Comparison of ENCODE assay signal across 23 cellular contexts in the genomic region with DNA sequence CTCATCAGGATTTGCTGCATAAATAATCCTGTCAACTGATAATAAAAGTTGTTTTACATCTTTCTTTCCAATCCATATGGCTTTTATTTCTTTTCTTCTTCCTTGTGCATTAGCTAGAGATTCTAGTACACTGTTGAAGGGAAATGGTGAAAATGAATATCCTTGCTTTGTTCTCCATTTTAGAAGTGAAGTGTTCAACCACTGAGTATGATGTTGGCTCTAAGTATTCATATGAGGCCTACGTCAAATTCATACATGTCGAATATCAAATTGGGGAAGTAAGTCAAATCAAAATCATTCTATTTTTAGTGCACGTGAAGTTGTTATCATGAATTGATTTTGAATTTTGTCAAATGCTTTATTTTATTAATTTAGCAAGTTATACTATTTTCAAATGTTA.
"Had no signal": no experiment of that assay in that cellular context is flagged by ENCODE, and none has a peak within 500 bp of the region (broad histone marks: within the 10 kb centered on the region; RNA-seq: fewer than 3 reads in every experiment).

No MANE protein-coding gene starts in this region.

- H3K36me3 ChIP-seq: colonic mucosa, esophagus squamous epithelium, gastroesophageal sphincter, heart left ventricle, left ventricle myocardium inferior, lower lobe of right lung had no signal

- H3K27me3 Mint-ChIP-seq: effector memory CD8-positive, alpha-beta T cell; naive thymus-derived CD8-positive, alpha-beta T cell had no signal

- H3K4me3 ChIP-seq: colonic mucosa, esophagus squamous epithelium, gastroesophageal sphincter, heart left ventricle, hepatocyte, left ventricle myocardium inferior, lower lobe of right lung had no signal

- H3K4me3 Mint-ChIP-seq: dendritic cell treated with granulocyte-macrophage colony-stimulating factor and Interleukin-4, amounts not matched to agents 40 ng/mL and 50 ng/mL, for 4 days; effector memory CD8-positive, alpha-beta T cell; endodermal cell; immature natural killer cell; naive thymus-derived CD8-positive, alpha-beta T cell had no signal

- ATAC-seq: effector memory CD8-positive, alpha-beta T cell; esophagus mucosa; gastroesophageal sphincter; heart left ventricle; left colon; lower lobe of right lung; naive thymus-derived CD8-positive, alpha-beta T cell had no signal

- H3K79me2 ChIP-seq: hepatocyte had no signal

- FAIRE-seq: frontal cortex had no signal

- H3K27ac ChIP-seq: colonic mucosa, epithelial cell of prostate, esophagus squamous epithelium, foreskin keratinocyte, gastroesophageal sphincter, heart left ventricle, hepatocyte, left ventricle myocardium inferior, lower lobe of right lung had no signal

- H3K4me2 ChIP-seq: hepatocyte had no signal

- DNase-seq: colonic mucosa; cortex of kidney; effector CD8-positive, alpha-beta T cell; effector memory CD8-positive, alpha-beta T cell; erythroblast; esophagus squamous epithelium; foreskin keratinocyte; heart left ventricle; hypothalamus; immature natural killer cell; islet precursor cell; left colon; left ventricle myocardium inferior; lower lobe of right lung; midbrain; naive thymus-derived CD8-positive, alpha-beta T cell had no signal

- H2AFZ ChIP-seq: hepatocyte had no signal

- H3K9me3 ChIP-seq: colonic mucosa, esophagus squamous epithelium, gastroesophageal sphincter, heart left ventricle, left ventricle myocardium inferior, lower lobe of right lung had no signal

- H3K27ac Mint-ChIP-seq: dendritic cell treated with granulocyte-macrophage colony-stimulating factor and Interleukin-4, amounts not matched to agents 40 ng/mL and 50 ng/mL, for 4 days; effector memory CD8-positive, alpha-beta T cell; endodermal cell; immature natural killer cell had no signal

- H3K9me3 Mint-ChIP-seq: dendritic cell treated with granulocyte-macrophage colony-stimulating factor and Interleukin-4, amounts not matched to agents 40 ng/mL and 50 ng/mL, for 4 days; effector memory CD8-positive, alpha-beta T cell; endodermal cell; immature natural killer cell; naive thymus-derived CD8-positive, alpha-beta T cell had no signal

- H3K4me1 ChIP-seq: colonic mucosa, foreskin keratinocyte, lower lobe of right lung had no signal
